7 cellular contexts compared by ENCODE assay signal in the genomic region with DNA sequence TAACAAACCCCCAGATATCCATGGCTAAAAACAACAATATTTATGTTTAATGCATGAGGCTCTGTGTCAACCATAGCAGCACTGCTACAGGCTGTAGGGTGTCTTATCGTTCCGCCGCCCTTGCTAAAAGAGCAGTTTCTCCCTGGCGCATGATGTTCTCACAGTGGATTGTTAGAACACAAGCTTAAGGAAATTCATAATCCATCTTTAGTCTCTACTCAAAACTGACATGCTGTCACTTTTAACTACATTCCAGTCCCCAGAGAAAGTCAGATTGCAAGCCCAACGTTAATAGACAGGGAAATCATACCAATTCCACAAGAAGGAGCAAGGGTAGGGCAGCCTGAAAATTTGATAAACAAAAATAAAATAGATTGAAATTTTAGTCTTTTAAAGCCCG.
"Had no signal": no experiment of that assay in that cellular context is flagged by ENCODE, and none has a peak within 500 bp of the region (broad histone marks: within the 10 kb centered on the region; RNA-seq: fewer than 3 reads in every experiment).

No MANE protein-coding gene starts in this region.

- H3K27ac ChIP-seq: GM23248, HL-60 had no signal

- H3K4me3 Mint-ChIP-seq: IgD-negative memory B cell had no signal

- H3K27ac Mint-ChIP-seq: IgD-negative memory B cell had no signal

- H3K36me3 Mint-ChIP-seq: IgD-negative memory B cell had no signal

- H2AFZ ChIP-seq: GM23248 had no signal

- H3K27me3 Mint-ChIP-seq: IgD-negative memory B cell had no signal

- DNase-seq: GM23248, H7, HCEC 1CT, KBM-7 had no signal

- H3K4me1 Mint-ChIP-seq: IgD-negative memory B cell had no signal

- ATAC-seq: HepG2 had no signal

- H3K4me3 ChIP-seq: GM23248 had no signal

- H3K9ac ChIP-seq: GM23248 had no signal
